Comparison of ENCODE assay signal across 1 cellular context in genomic region chr3:182212479-182213076, GRCh38.
TF ChIP-seq lines count a peak whose summit lies in the region.

No MANE protein-coding gene starts in this region.

TF ChIP-seq in HepG2, 621 proteins besides CTCF, POLR2A, EP300 and RAD21 (continued from another document and continues in another):
- no peak for TF ChIP-seq TBP (CRISPR knock-in tag; IDR thresholded peaks at IDR 0.05)
- TF ChIP-seq NR2F6 (IDR thresholded peaks at IDR 0.05): no peak; the same call in 1 of the 2 replicates
- 0 out of 2 replicates have a peak, but pooled peaks have one; percentile 7 for TF ChIP-seq NR2F6 (CRISPR knock-in tag; IDR thresholded peaks at IDR 0.05)
- TF ChIP-seq FOXO1 (CRISPR knock-in tag; IDR thresholded peaks at IDR 0.05): peak; percentile 47; the same call in 1 of the 2 replicates
- TF ChIP-seq ZKSCAN8 (CRISPR knock-in tag; IDR thresholded peaks at IDR 0.05; ENCODE audit: borderline replicate concordance): 0 out of 2 replicates have a peak, but pooled peaks have one; percentile 21
- TF ChIP-seq FOXA1 (IDR thresholded peaks at IDR 0.05): 0 out of 2 replicates have a peak, but pooled peaks have one; percentile 5
- peak; percentile 65 for TF ChIP-seq FOXA1 (CRISPR knock-in tag; IDR thresholded peaks at IDR 0.05)
- TF ChIP-seq ZNF282 (IDR thresholded peaks at IDR 0.05; ENCODE audit: partially characterized antibody): no peak
- no peak; the same call in 1 of the 2 replicates for TF ChIP-seq ZNF557 (CRISPR knock-in tag; IDR thresholded peaks at IDR 0.05)
- TF ChIP-seq AHDC1 (CRISPR knock-in tag; IDR thresholded peaks at IDR 0.05; ENCODE audit: borderline replicate concordance): peak; percentile 93
- peak; percentile 42; the same call in 1 of the 2 replicates for TF ChIP-seq RXRA (CRISPR knock-in tag; IDR thresholded peaks at IDR 0.05)
- peak; percentile 97 for TF ChIP-seq JUNB (CRISPR knock-in tag; IDR thresholded peaks at IDR 0.05; ENCODE audit: borderline replicate concordance)
- TF ChIP-seq ATF1 (CRISPR knock-in tag; IDR thresholded peaks at IDR 0.05): no peak
- TF ChIP-seq, protein P1, sequence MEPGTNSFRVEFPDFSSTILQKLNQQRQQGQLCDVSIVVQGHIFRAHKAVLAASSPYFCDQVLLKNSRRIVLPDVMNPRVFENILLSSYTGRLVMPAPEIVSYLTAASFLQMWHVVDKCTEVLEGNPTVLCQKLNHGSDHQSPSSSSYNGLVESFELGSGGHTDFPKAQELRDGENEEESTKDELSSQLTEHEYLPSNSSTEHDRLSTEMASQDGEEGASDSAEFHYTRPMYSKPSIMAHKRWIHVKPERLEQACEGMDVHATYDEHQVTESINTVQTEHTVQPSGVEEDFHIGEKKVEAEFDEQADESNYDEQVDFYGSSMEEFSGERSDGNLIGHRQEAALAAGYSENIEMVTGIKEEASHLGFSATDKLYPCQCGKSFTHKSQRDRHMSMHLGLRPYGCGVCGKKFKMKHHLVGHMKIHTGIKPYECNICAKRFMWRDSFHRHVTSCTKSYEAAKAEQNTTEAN (CRISPR knock-in tag; conservative IDR thresholded peaks at IDR 0.05): 0 out of 2 replicates have a peak, but pooled peaks have one; percentile 48
- TF ChIP-seq HMG20A (CRISPR knock-in tag; IDR thresholded peaks at IDR 0.05; ENCODE audit: borderline replicate concordance): peak; percentile 81
- TF ChIP-seq SMARCE1 (IDR thresholded peaks at IDR 0.05; ENCODE audit: borderline replicate concordance): no peak; the same call in 1 of the 2 replicates
- TF ChIP-seq, protein P2, sequence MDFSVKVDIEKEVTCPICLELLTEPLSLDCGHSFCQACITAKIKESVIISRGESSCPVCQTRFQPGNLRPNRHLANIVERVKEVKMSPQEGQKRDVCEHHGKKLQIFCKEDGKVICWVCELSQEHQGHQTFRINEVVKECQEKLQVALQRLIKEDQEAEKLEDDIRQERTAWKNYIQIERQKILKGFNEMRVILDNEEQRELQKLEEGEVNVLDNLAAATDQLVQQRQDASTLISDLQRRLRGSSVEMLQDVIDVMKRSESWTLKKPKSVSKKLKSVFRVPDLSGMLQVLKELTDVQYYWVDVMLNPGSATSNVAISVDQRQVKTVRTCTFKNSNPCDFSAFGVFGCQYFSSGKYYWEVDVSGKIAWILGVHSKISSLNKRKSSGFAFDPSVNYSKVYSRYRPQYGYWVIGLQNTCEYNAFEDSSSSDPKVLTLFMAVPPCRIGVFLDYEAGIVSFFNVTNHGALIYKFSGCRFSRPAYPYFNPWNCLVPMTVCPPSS (IDR thresholded peaks at IDR 0.05): no peak
- no peak for TF ChIP-seq ATF5 (CRISPR knock-in tag; IDR thresholded peaks at IDR 0.05; ENCODE audit: low read depth)
- TF ChIP-seq ZNF552 (CRISPR knock-in tag; IDR thresholded peaks at IDR 0.05; ENCODE audit: borderline replicate concordance): no peak
- TF ChIP-seq, protein P3, sequence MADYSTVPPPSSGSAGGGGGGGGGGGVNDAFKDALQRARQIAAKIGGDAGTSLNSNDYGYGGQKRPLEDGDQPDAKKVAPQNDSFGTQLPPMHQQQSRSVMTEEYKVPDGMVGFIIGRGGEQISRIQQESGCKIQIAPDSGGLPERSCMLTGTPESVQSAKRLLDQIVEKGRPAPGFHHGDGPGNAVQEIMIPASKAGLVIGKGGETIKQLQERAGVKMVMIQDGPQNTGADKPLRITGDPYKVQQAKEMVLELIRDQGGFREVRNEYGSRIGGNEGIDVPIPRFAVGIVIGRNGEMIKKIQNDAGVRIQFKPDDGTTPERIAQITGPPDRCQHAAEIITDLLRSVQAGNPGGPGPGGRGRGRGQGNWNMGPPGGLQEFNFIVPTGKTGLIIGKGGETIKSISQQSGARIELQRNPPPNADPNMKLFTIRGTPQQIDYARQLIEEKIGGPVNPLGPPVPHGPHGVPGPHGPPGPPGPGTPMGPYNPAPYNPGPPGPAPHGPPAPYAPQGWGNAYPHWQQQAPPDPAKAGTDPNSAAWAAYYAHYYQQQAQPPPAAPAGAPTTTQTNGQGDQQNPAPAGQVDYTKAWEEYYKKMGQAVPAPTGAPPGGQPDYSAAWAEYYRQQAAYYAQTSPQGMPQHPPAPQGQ (CRISPR knock-in tag; IDR thresholded peaks at IDR 0.05; ENCODE audit: borderline replicate concordance): no peak
- TF ChIP-seq HOXA9 (CRISPR knock-in tag; IDR thresholded peaks at IDR 0.05; ENCODE audit: borderline replicate concordance): no peak
- peak in 1 of 2 experiments; percentile 30; a peak in 1 of 4 replicates for TF ChIP-seq KLF16 (CRISPR knock-in tag; IDR thresholded peaks at IDR 0.05)
- no peak for TF ChIP-seq ZBTB42 (CRISPR knock-in tag; IDR thresholded peaks at IDR 0.05)
- TF ChIP-seq SMAD3 (CRISPR knock-in tag; IDR thresholded peaks at IDR 0.05): peak; percentile 45; the same call in 1 of the 2 replicates
- TF ChIP-seq ZNF3 (CRISPR knock-in tag; IDR thresholded peaks at IDR 0.05): 0 out of 2 replicates have a peak, but pooled peaks have one; percentile 66
- no peak for TF ChIP-seq TCF12 (IDR thresholded peaks at IDR 0.05)
- no peak for TF ChIP-seq TCF12 (CRISPR knock-in tag; IDR thresholded peaks at IDR 0.05)
- TF ChIP-seq, protein P4, sequence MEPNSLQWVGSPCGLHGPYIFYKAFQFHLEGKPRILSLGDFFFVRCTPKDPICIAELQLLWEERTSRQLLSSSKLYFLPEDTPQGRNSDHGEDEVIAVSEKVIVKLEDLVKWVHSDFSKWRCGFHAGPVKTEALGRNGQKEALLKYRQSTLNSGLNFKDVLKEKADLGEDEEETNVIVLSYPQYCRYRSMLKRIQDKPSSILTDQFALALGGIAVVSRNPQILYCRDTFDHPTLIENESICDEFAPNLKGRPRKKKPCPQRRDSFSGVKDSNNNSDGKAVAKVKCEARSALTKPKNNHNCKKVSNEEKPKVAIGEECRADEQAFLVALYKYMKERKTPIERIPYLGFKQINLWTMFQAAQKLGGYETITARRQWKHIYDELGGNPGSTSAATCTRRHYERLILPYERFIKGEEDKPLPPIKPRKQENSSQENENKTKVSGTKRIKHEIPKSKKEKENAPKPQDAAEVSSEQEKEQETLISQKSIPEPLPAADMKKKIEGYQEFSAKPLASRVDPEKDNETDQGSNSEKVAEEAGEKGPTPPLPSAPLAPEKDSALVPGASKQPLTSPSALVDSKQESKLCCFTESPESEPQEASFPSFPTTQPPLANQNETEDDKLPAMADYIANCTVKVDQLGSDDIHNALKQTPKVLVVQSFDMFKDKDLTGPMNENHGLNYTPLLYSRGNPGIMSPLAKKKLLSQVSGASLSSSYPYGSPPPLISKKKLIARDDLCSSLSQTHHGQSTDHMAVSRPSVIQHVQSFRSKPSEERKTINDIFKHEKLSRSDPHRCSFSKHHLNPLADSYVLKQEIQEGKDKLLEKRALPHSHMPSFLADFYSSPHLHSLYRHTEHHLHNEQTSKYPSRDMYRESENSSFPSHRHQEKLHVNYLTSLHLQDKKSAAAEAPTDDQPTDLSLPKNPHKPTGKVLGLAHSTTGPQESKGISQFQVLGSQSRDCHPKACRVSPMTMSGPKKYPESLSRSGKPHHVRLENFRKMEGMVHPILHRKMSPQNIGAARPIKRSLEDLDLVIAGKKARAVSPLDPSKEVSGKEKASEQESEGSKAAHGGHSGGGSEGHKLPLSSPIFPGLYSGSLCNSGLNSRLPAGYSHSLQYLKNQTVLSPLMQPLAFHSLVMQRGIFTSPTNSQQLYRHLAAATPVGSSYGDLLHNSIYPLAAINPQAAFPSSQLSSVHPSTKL (CRISPR knock-in tag; IDR thresholded peaks at IDR 0.05): peak; percentile 88
- 0 out of 2 replicates have a peak, but pooled peaks have one; percentile 11 for TF ChIP-seq KDM1A (CRISPR knock-in tag; IDR thresholded peaks at IDR 0.05)
- no peak for TF ChIP-seq REPIN1 (CRISPR knock-in tag; IDR thresholded peaks at IDR 0.05; ENCODE audit: borderline replicate concordance, low read depth)
- TF ChIP-seq ZGPAT (CRISPR knock-in tag; IDR thresholded peaks at IDR 0.05): peak; percentile 69
- TF ChIP-seq PPARG (CRISPR knock-in tag; conservative IDR thresholded peaks at IDR 0.05): 0 out of 2 replicates have a peak, but pooled peaks have one; percentile 34
- 0 out of 2 replicates have a peak, but pooled peaks have one; percentile 56 for TF ChIP-seq ZBTB7B (CRISPR knock-in tag; IDR thresholded peaks at IDR 0.05)
- peak; percentile 81 for TF ChIP-seq SALL1 (CRISPR knock-in tag; IDR thresholded peaks at IDR 0.05)
- TF ChIP-seq ZNF501 (CRISPR knock-in tag; IDR thresholded peaks at IDR 0.05): 0 out of 2 replicates have a peak, but pooled peaks have one; percentile 19
- TF ChIP-seq GATAD2A (CRISPR knock-in tag; IDR thresholded peaks at IDR 0.05): peak; percentile 77
- 0 out of 2 replicates have a peak, but pooled peaks have one; percentile 47 for TF ChIP-seq ZNF205 (CRISPR knock-in tag; IDR thresholded peaks at IDR 0.05)
- TF ChIP-seq, protein P5, sequence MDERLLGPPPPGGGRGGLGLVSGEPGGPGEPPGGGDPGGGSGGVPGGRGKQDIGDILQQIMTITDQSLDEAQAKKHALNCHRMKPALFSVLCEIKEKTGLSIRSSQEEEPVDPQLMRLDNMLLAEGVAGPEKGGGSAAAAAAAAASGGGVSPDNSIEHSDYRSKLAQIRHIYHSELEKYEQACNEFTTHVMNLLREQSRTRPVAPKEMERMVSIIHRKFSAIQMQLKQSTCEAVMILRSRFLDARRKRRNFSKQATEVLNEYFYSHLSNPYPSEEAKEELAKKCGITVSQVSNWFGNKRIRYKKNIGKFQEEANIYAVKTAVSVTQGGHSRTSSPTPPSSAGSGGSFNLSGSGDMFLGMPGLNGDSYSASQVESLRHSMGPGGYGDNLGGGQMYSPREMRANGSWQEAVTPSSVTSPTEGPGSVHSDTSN (CRISPR knock-in tag; IDR thresholded peaks at IDR 0.05): no peak
- TF ChIP-seq, protein P6, sequence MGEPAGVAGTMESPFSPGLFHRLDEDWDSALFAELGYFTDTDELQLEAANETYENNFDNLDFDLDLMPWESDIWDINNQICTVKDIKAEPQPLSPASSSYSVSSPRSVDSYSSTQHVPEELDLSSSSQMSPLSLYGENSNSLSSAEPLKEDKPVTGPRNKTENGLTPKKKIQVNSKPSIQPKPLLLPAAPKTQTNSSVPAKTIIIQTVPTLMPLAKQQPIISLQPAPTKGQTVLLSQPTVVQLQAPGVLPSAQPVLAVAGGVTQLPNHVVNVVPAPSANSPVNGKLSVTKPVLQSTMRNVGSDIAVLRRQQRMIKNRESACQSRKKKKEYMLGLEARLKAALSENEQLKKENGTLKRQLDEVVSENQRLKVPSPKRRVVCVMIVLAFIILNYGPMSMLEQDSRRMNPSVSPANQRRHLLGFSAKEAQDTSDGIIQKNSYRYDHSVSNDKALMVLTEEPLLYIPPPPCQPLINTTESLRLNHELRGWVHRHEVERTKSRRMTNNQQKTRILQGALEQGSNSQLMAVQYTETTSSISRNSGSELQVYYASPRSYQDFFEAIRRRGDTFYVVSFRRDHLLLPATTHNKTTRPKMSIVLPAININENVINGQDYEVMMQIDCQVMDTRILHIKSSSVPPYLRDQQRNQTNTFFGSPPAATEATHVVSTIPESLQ (CRISPR knock-in tag; conservative IDR thresholded peaks at IDR 0.05): no peak
- peak; percentile 51 for TF ChIP-seq FOXA3 (CRISPR knock-in tag; IDR thresholded peaks at IDR 0.05)
- TF ChIP-seq FOSL1 (CRISPR knock-in tag; IDR thresholded peaks at IDR 0.05; ENCODE audit: borderline replicate concordance): peak; percentile 98
- TF ChIP-seq PHF21A (CRISPR knock-in tag; IDR thresholded peaks at IDR 0.05): peak; percentile 66
- 0 out of 2 replicates have a peak, but pooled peaks have one; percentile 18 for TF ChIP-seq ZMYM3 (CRISPR knock-in tag; IDR thresholded peaks at IDR 0.05)
- TF ChIP-seq ZSCAN20 (CRISPR knock-in tag; IDR thresholded peaks at IDR 0.05; ENCODE audit: borderline replicate concordance): no peak
- TF ChIP-seq ZNF792 (CRISPR knock-in tag; IDR thresholded peaks at IDR 0.05): 0 out of 2 replicates have a peak, but pooled peaks have one; percentile 26
